Comparison of ENCODE assay signal across 12 cellular contexts in genomic region chr11:119051440-119052162, GRCh38. TPM values are rescaled to one million over a fixed set of nuclear protein-coding genes. Genes with fewer than 3 reads are reported as not detected.
DNase-seq lines count a peak whose midpoint lies in the region; ATAC-seq and TF ChIP-seq lines count a peak whose summit lies in the region.
"Had no signal": no experiment of that assay in that cellular context is flagged by ENCODE, and none has a peak within 500 bp of the region (broad histone marks: within the 10 kb centered on the region; RNA-seq: fewer than 3 reads in every experiment).

No MANE protein-coding gene starts in this region.

- H3K4me1 Mint-ChIP-seq in T-helper 17 cell = peaks cover 32% of the 10 kb centered on the region
- peaks cover 38% of the 10 kb centered on the region for H3K4me1 Mint-ChIP-seq in stimulated activated naive CD8-positive, alpha-beta T cell treated with anti-CD3 and anti-CD28 coated beads, Interleukin-15, Interleukin-2, amounts not matched to agents 100 ng/mL and 50 ng/mL, for 24 hours (ENCODE audit: low read depth)

- H3K27me3 Mint-ChIP-seq in T-helper 17 cell = no peaks in the 10 kb centered on the region
- H3K27me3 Mint-ChIP-seq in stimulated activated naive CD8-positive, alpha-beta T cell treated with anti-CD3 and anti-CD28 coated beads, Interleukin-15, Interleukin-2, amounts not matched to agents 100 ng/mL and 50 ng/mL, for 24 hours = no peaks in the 10 kb centered on the region

- ATAC-seq in GM21825 (IDR thresholded peaks at IDR 0.05; ENCODE audit: unreplicated experiment) = peak; percentile 47
- peak; percentile 77 for ATAC-seq in T-helper 17 cell
- no peak for ATAC-seq in SK-N-SH treated with all-trans-retinoic acid at 6 μM for 48 hours

- H3K9me3 Mint-ChIP-seq in stimulated activated naive CD8-positive, alpha-beta T cell treated with anti-CD3 and anti-CD28 coated beads, Interleukin-15, Interleukin-2, amounts not matched to agents 100 ng/mL and 50 ng/mL, for 24 hours = no peaks in the 10 kb centered on the region
- H3K9me3 Mint-ChIP-seq: CD14-positive monocyte had no signal

- H3K36me3 Mint-ChIP-seq in T-helper 17 cell (ENCODE audit: low read depth) = peaks cover 18% of the 10 kb centered on the region
- H3K36me3 Mint-ChIP-seq in stimulated activated naive CD8-positive, alpha-beta T cell treated with anti-CD3 and anti-CD28 coated beads, Interleukin-15, Interleukin-2, amounts not matched to agents 100 ng/mL and 50 ng/mL, for 24 hours (ENCODE audit: low read depth) = peaks cover 86% of the 10 kb centered on the region

- H3K4me3 Mint-ChIP-seq in T-helper 17 cell = peak overlapping the region; percentile 65
- no peak overlapping the region for H3K4me3 Mint-ChIP-seq in stimulated activated naive CD8-positive, alpha-beta T cell treated with anti-CD3 and anti-CD28 coated beads, Interleukin-15, Interleukin-2, amounts not matched to agents 100 ng/mL and 50 ng/mL, for 24 hours
- H3K4me3 Mint-ChIP-seq: CD14-positive monocyte had no signal

- no peaks in the 10 kb centered on the region for H3K9me3 ChIP-seq in T-helper 17 cell (ENCODE audit: control insufficient read depth, low read length, poor library complexity, severe bottlenecking)

- peak overlapping the region; percentile 57 for H3K27ac Mint-ChIP-seq in T-helper 17 cell
- H3K27ac Mint-ChIP-seq in stimulated activated naive CD8-positive, alpha-beta T cell treated with anti-CD3 and anti-CD28 coated beads, Interleukin-15, Interleukin-2, amounts not matched to agents 100 ng/mL and 50 ng/mL, for 24 hours = peak overlapping the region; percentile 69

- DNase-seq in stimulated activated CD4-positive, alpha-beta T cell treated with anti-CD3 and anti-CD28 coated beads, Interleukin-4, amount 100 ng/mL, for 4 hours = peak; percentile 22 to 28
- no peak for DNase-seq in stimulated activated CD4-positive, alpha-beta T cell treated with anti-CD3 and anti-CD28 coated beads, Interleukin-4, amount 100 ng/mL, for 24 hours
- peak; percentile 17 to 31 (median 26) for DNase-seq in T-helper 17 cell
- no peak for DNase-seq in GDM1 (lab: John Stamatoyannopoulos, UW)
- no peak for DNase-seq in NCI-H748 (lab: John Stamatoyannopoulos, UW; ENCODE audit: unreplicated experiment)
- DNase-seq: activated gamma-delta T cell treated with Interleukin-2 at 50 U/mL for 16 hours; NCI-H524; stimulated activated CD8-positive, alpha-beta memory T cell treated with anti-CD3 and anti-CD28 coated beads, Interleukin-4, amount 100 ng/mL, for 48 hours had no signal

TF ChIP-seq in SK-N-SH treated with all-trans-retinoic acid at 6 μM for 48 hours, 23 proteins besides CTCF, POLR2A, EP300 and RAD21:
- TF ChIP-seq GLIS3 (CRISPR knock-in tag; IDR thresholded peaks at IDR 0.05) (no peak), ZC3H10 (CRISPR knock-in tag; IDR thresholded peaks at IDR 0.05) (no peak)
- TF ChIP-seq, protein P1, sequence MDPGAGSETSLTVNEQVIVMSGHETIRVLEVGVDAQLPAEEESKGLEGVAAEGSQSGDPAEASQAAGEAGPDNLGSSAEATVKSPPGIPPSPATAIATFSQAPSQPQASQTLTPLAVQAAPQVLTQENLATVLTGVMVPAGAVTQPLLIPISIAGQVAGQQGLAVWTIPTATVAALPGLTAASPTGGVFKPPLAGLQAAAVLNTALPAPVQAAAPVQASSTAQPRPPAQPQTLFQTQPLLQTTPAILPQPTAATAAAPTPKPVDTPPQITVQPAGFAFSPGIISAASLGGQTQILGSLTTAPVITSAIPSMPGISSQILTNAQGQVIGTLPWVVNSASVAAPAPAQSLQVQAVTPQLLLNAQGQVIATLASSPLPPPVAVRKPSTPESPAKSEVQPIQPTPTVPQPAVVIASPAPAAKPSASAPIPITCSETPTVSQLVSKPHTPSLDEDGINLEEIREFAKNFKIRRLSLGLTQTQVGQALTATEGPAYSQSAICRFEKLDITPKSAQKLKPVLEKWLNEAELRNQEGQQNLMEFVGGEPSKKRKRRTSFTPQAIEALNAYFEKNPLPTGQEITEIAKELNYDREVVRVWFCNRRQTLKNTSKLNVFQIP (CRISPR knock-in tag; IDR thresholded peaks at IDR 0.05; ENCODE audit: borderline replicate concordance, low read depth) = no peak
TF ChIP-seq in SK-N-SH treated with all-trans-retinoic acid at 6 μM for 48 hours: peak in this region for 0.

RNA-seq across cellular contexts. Expression of gene HYOU1, which starts 5.4 kb away (rescaled TPM):
- total RNA-seq in T-helper 17 cell = 100 to 1,000 TPM; 132 to 162 TPM

RNA-seq across cellular contexts. Expression of gene VPS11, which starts 16.0 kb away (rescaled TPM):
- 10 to 100 TPM; 58.3 to 68.0 TPM for total RNA-seq in T-helper 17 cell

RNA-seq across cellular contexts. Expression of gene SLC37A4, which starts 20.9 kb away (rescaled TPM):
- total RNA-seq in T-helper 17 cell = 10 to 100 TPM in 1 of 2 donors, 1 to 10 TPM in 1; 9.0 to 11.0 TPM

RNA-seq across cellular contexts. Expression of gene TRAPPC4, which starts 33.0 kb away (rescaled TPM):
- 10 to 100 TPM; 62.4 to 69.5 TPM for total RNA-seq in T-helper 17 cell

RNA-seq across cellular contexts. Expression of gene HMBS, which starts 33.1 kb away (rescaled TPM):
- 1 to 10 TPM; 8.7 to 9.1 TPM for total RNA-seq in T-helper 17 cell

Comparison
In these comparisons a context has a peak if more than half of its experiments do, and no peak if none do; other contexts are left out.
1. DNase-seq: peak in stimulated activated CD4-positive, alpha-beta T cell treated with anti-CD3 and anti-CD28 coated beads, Interleukin-4, amount 100 ng/mL, for 4 hours (2 of 2) and T-helper 17 cell (3 of 3); none in stimulated activated CD4-positive, alpha-beta T cell treated with anti-CD3 and anti-CD28 coated beads, Interleukin-4, amount 100 ng/mL, for 24 hours (single experiment), GDM1 (single experiment) and NCI-H748 (single experiment).